In the genomic region with DNA sequence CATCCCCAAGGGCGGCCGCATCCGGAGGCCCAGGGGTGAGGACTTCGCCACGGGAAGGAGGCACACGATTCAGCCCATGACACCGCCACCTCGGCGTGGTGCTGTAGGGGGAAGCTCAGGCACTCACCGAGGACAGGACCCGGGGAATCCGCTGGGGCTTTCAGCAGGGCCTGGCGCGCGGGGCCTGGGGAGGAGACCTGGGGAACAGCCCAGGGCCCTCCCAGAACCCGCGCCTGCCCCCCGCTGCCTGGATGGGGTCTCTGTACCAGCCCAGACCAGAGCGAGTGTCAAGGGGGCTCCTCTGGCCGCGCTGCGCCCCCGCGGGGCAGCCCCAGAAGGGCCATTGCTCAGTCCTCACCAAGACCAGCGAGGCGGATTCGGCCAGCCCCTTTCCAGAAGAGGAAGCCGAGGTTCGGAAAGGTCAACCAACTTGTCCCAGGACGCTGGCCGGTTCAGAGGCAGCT, we compare ENCODE assay signal across 1 cellular context.
TF ChIP-seq lines count a peak whose summit lies in the region.

No MANE protein-coding gene starts in this region.

TF ChIP-seq in H1, 55 proteins besides CTCF, POLR2A, EP300 and RAD21:
- TF ChIP-seq TAF1 (IDR thresholded peaks at IDR 0.05; ENCODE audit: low read depth, low read length) (peak; percentile 18; the same call in 1 of the 2 replicates), CBX8 (IDR thresholded peaks at IDR 0.05; ENCODE audit: borderline replicate concordance, low read depth, low read length) (no peak), BACH1 (IDR thresholded peaks at IDR 0.05; ENCODE audit: low read length) (no peak), HDAC2 (IDR thresholded peaks at IDR 0.05; ENCODE audit: borderline replicate concordance in 1 of 2, low read depth in 2 of 2, low read length in 2 of 2) (no peak), CEBPB (IDR thresholded peaks at IDR 0.05; ENCODE audit: low read depth, low read length) (no peak), RBBP5 (IDR thresholded peaks at IDR 0.05; ENCODE audit: borderline replicate concordance, low read depth, low read length) (0 out of 2 replicates have a peak, but pooled peaks have one; percentile 7), PHF8 (conservative IDR thresholded peaks at IDR 0.05; ENCODE audit: low read depth, low read length) (no peak), RNF2 (IDR thresholded peaks at IDR 0.05; ENCODE audit: borderline replicate concordance, low read depth, low read length, missing control alignments, poor library complexity, severe bottlenecking) (peak; percentile 32)
- TF ChIP-seq, protein P1, sequence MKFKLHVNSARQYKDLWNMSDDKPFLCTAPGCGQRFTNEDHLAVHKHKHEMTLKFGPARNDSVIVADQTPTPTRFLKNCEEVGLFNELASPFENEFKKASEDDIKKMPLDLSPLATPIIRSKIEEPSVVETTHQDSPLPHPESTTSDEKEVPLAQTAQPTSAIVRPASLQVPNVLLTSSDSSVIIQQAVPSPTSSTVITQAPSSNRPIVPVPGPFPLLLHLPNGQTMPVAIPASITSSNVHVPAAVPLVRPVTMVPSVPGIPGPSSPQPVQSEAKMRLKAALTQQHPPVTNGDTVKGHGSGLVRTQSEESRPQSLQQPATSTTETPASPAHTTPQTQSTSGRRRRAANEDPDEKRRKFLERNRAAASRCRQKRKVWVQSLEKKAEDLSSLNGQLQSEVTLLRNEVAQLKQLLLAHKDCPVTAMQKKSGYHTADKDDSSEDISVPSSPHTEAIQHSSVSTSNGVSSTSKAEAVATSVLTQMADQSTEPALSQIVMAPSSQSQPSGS (IDR thresholded peaks at IDR 0.05; ENCODE audit: low read length) = no peak
- TF ChIP-seq, protein P2, sequence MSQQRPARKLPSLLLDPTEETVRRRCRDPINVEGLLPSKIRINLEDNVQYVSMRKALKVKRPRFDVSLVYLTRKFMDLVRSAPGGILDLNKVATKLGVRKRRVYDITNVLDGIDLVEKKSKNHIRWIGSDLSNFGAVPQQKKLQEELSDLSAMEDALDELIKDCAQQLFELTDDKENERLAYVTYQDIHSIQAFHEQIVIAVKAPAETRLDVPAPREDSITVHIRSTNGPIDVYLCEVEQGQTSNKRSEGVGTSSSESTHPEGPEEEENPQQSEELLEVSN (IDR thresholded peaks at IDR 0.05) = peak; percentile 55; the same call in 1 of the 2 replicates
- TF ChIP-seq, protein P3, sequence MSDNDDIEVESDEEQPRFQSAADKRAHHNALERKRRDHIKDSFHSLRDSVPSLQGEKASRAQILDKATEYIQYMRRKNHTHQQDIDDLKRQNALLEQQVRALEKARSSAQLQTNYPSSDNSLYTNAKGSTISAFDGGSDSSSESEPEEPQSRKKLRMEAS (IDR thresholded peaks at IDR 0.05) = 0 out of 2 replicates have a peak, but pooled peaks have one; percentile 47
